9 cellular contexts compared by ENCODE assay signal in the genomic region with DNA sequence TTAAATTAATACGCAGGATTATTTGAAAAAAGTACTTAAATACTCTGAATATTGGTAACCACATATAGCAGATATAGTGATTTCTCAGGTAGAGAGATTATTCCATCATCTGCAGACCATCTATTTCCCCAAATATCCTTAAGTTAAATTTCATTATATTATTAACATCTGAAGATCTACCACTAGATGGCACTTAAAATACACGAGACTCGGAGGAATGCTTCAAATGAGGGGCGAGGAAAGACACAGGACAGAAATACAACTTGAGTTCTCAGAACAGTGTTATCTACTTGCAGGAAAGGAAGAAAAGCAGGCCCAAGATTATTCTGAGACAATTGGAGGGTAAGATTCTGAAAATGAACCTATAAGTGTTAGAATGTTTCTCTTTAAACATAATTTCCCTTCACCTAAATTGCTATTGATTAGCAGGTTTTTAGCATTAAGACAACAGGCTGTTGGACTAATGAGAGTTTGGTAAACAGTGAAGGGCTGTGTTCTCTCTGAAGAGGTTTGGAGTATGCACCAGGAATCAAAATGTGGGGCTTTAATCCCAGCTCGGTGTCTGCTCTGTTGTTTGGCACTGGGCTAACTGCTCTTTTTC.
DNase-seq lines count a peak whose midpoint lies in the region; ATAC-seq and TF ChIP-seq lines count a peak whose summit lies in the region.
"Had no signal": no experiment of that assay in that cellular context is flagged by ENCODE, and none has a peak within 500 bp of the region (broad histone marks: within the 10 kb centered on the region; RNA-seq: fewer than 3 reads in every experiment).

No MANE protein-coding gene starts in this region.

- ATAC-seq in heart right ventricle (peak in 1 of 8 donors; percentile 25), Right ventricle myocardium inferior (no peak), HG03520 (IDR thresholded peaks at IDR 0.05; ENCODE audit: unreplicated experiment) (peak; percentile 49), HG03095 (IDR thresholded peaks at IDR 0.05; ENCODE audit: unreplicated experiment) (no peak)

- H3K27me3 ChIP-seq in heart right ventricle: peaks cover 0 to 9% (median 0%) of the 10 kb centered on the region in 7 donors

- H3K4me1 Mint-ChIP-seq in immature natural killer cell: no peaks in the 10 kb centered on the region
- H3K4me1 Mint-ChIP-seq: activated naive CD8-positive, alpha-beta T cell treated with anti-CD3 and anti-CD28 coated beads, Interleukin-2, amount 10 ng/mL, durations not matched to agents 7 days and 5 days had no signal

- WGBS in heart right ventricle, 2 donors: 18 to 19% methylated on average over 5 of the region's 5 CpGs

- no peak overlapping the region for H3K4me3 ChIP-seq in heart right ventricle

- no peaks in the 10 kb centered on the region for H3K4me1 ChIP-seq in heart right ventricle

- DNase-seq in heart right ventricle: no peak
- DNase-seq in Right ventricle myocardium inferior (ENCODE audit: missing footprints): no peak
- peak; percentile 64 for DNase-seq in OCI-M1 (lab: John Stamatoyannopoulos, UW)
- DNase-seq in erythroblast (lab: John Stamatoyannopoulos, UW): peak; percentile 5 to 24
- peak; percentile 52 for DNase-seq in putamen (ENCODE audit: low spot score)
- DNase-seq in immature natural killer cell: no peak
- DNase-seq: activated naive CD8-positive, alpha-beta T cell treated with anti-CD3 and anti-CD28 coated beads, Interleukin-2, amount 10 ng/mL, durations not matched to agents 7 days and 5 days had no signal

- no peaks in the 10 kb centered on the region for H3K9me3 ChIP-seq in heart right ventricle

- no peak overlapping the region for H3K4me3 Mint-ChIP-seq in immature natural killer cell
- H3K4me3 Mint-ChIP-seq: activated naive CD8-positive, alpha-beta T cell treated with anti-CD3 and anti-CD28 coated beads, Interleukin-2, amount 10 ng/mL, durations not matched to agents 7 days and 5 days had no signal

- peak in 8 of 9 donors; percentile 13 to 60 (median 44) for TF ChIP-seq CTCF in heart right ventricle (IDR thresholded peaks at IDR 0.05)

- H3K27ac ChIP-seq in heart right ventricle: no peak overlapping the region

- no peaks in the 10 kb centered on the region for H3K36me3 ChIP-seq in heart right ventricle

- no peak for TF ChIP-seq POLR2A in erythroblast (IDR thresholded peaks at IDR 0.05; ENCODE audit: low read length)

- H3K9me3 Mint-ChIP-seq in immature natural killer cell: no peaks in the 10 kb centered on the region
- H3K9me3 Mint-ChIP-seq: activated naive CD8-positive, alpha-beta T cell treated with anti-CD3 and anti-CD28 coated beads, Interleukin-2, amount 10 ng/mL, durations not matched to agents 7 days and 5 days had no signal

- no peak overlapping the region for H3K27ac Mint-ChIP-seq in immature natural killer cell
- H3K27ac Mint-ChIP-seq: activated naive CD8-positive, alpha-beta T cell treated with anti-CD3 and anti-CD28 coated beads, Interleukin-2, amount 10 ng/mL, durations not matched to agents 7 days and 5 days had no signal

- intact Hi-C loops in heart right ventricle (cut with DNase I): loop anchor here in 5 of 10 donors (2.0 to 10.0 kb wide), 5 partner anchors 407 to 817 kb away; no protein-coding TSS in a partner anchor
- intact Hi-C loops in Right ventricle myocardium inferior (cut with DNase I): loop anchor here (5.0 to 10.0 kb wide), 2 partner anchors 407 to 815 kb away; no protein-coding TSS in a partner anchor

- H3K36me3 Mint-ChIP-seq in immature natural killer cell: no peaks in the 10 kb centered on the region
- H3K36me3 Mint-ChIP-seq: activated naive CD8-positive, alpha-beta T cell treated with anti-CD3 and anti-CD28 coated beads, Interleukin-2, amount 10 ng/mL, durations not matched to agents 7 days and 5 days had no signal

- H3K27me3 Mint-ChIP-seq in immature natural killer cell (ENCODE audit: low read depth in 3 of 3): peaks cover 0 to 6% (median 3%) of the 10 kb centered on the region in 3 donors
- H3K27me3 Mint-ChIP-seq: activated naive CD8-positive, alpha-beta T cell treated with anti-CD3 and anti-CD28 coated beads, Interleukin-2, amount 10 ng/mL, durations not matched to agents 7 days and 5 days had no signal

Comparison
In these comparisons a context has a peak if more than half of its experiments do, and no peak if none do; other contexts are left out.
1. DNase-seq: peak in OCI-M1 (single experiment), erythroblast (2 of 2) and putamen (single experiment); none in heart right ventricle (0 of 2), Right ventricle myocardium inferior (single experiment) and immature natural killer cell (0 of 3).